In the genomic region with DNA sequence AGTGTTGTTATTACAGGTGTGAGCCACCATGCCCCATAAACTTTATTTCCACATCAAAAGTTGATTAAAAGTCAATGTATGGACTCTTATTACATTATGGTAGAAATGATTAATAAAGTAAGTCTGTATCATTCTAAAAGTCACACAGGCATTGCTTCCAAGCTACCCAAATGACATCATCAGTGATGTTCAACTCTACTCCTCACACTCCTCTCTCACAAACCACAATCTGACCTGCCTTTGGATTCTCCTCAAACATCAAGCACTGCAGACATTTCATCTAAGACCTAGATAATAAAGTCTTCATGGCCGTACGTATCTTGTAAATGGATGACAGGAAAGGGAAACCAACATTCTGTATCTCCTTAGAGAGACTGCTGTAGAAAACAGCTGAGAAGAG, we compare ENCODE assay signal across 16 cellular contexts.
DNase-seq lines count a peak whose midpoint lies in the region; ATAC-seq, FAIRE-seq and TF ChIP-seq lines count a peak whose summit lies in the region.
"Had no signal": no experiment of that assay in that cellular context is flagged by ENCODE, and none has a peak within 500 bp of the region (broad histone marks: within the 10 kb centered on the region; RNA-seq: fewer than 3 reads in every experiment).

No MANE protein-coding gene starts in this region.

- in situ Hi-C loops in HepG2 (cut with HindIII; ENCODE audit: extremely low pct_ligation_motif_present, low pct_unique_long_range_greater_than_20kb): no loop called here

- BruUV-seq in HepG2 (replicated peaks; lab: Mats Ljungman, UMichigan): no TSS peak

- no peak for ATAC-seq in HepG2
- ATAC-seq in right lobe of liver: no peak
- no peak for ATAC-seq in GM21528 (IDR thresholded peaks at IDR 0.05; ENCODE audit: low FRiP score, unreplicated experiment)
- ATAC-seq: CD8-positive, alpha-beta T cell; GM23338 had no signal

- H3K9me3 ChIP-seq in HepG2 (ENCODE audit: low read length): no peaks in the 10 kb centered on the region
- H3K9me3 ChIP-seq in right lobe of liver: no peaks in the 10 kb centered on the region
- no peaks in the 10 kb centered on the region for H3K9me3 ChIP-seq in HEK293 (ENCODE audit: control insufficient read depth, insufficient read depth, low read depth, low read length)
- H3K9me3 ChIP-seq: BLaER1 treated with 17β-estradiol and CSF1 and Interleukin-3, amounts not matched to agents 10 nM and 100 nM had no signal

- H4K20me1 ChIP-seq in HepG2 (ENCODE audit: insufficient read depth, low read length): 0 out of 2 replicates have a peak, but pooled peaks cover 2% of the 10 kb centered on the region

- 100% methylated on average over 2 of the region's 2 CpGs for WGBS in HepG2 (ENCODE audit: low lambda C conversion rate)
- WGBS in right lobe of liver (ENCODE audit: insufficient coverage, low coverage, low lambda C conversion rate, missing lambda C conversion rate): 90% methylated on average over 2 of the region's 2 CpGs

- no peak overlapping the region for H3K4me2 ChIP-seq in HepG2 (ENCODE audit: low read depth, low read length)
- H3K4me2 ChIP-seq: BLaER1 treated with 17β-estradiol and CSF1 and Interleukin-3, amounts not matched to agents 10 nM and 100 nM; GM23338 had no signal

- TF ChIP-seq RAD21 in HepG2 (CRISPR knock-in tag; IDR thresholded peaks at IDR 0.05): no peak

- H3K4me1 ChIP-seq in HepG2 (ENCODE audit: insufficient read depth, low read length): no peaks in the 10 kb centered on the region
- H3K4me1 ChIP-seq in right lobe of liver: no peaks in the 10 kb centered on the region
- no peaks in the 10 kb centered on the region for H3K4me1 ChIP-seq in HEK293 (ENCODE audit: control insufficient read depth, insufficient read depth, low read length)

- H3K4me3 ChIP-seq in HepG2 (replicated peaks in 1 of 3; ENCODE audit: insufficient read depth in 1 of 3, low read depth in 2 of 3, low read length in 3 of 3): no peak overlapping the region
- H3K4me3 ChIP-seq in right lobe of liver: no peak overlapping the region
- H3K4me3 ChIP-seq in HEK293 (ENCODE audit: low read depth, low read length): no peak overlapping the region
- no peak overlapping the region for H3K4me3 ChIP-seq in choroid plexus epithelial cell (ENCODE audit: low read depth, low read length)
- H3K4me3 ChIP-seq: BLaER1 treated with 17β-estradiol and CSF1 and Interleukin-3, amounts not matched to agents 10 nM and 100 nM; GM23338 had no signal

- H3K9ac ChIP-seq in HepG2 (ENCODE audit: insufficient read depth, low read depth, low read length): no peak overlapping the region
- H3K9ac ChIP-seq: BLaER1 treated with 17β-estradiol and CSF1 and Interleukin-3, amounts not matched to agents 10 nM and 100 nM had no signal

- TF ChIP-seq POLR2A in HepG2 (IDR thresholded peaks at IDR 0.05; ENCODE audit: insufficient read depth in 1 of 2, low read depth in 2 of 2, low read length in 2 of 2) (no peak), right lobe of liver (IDR thresholded peaks at IDR 0.05) (no peak)

- CTCF ChIA-PET in HepG2 (lab: Yijun Ruan, JAX; ENCODE audit: low intra/inter-chr PET ratio, low total read pairs) (no interaction called here), HEK293 (lab: Yijun Ruan, JAX) (no interaction called here)

- H3K27me3 ChIP-seq in HepG2 (ENCODE audit: control insufficient read depth in 1 of 2, insufficient read depth in 2 of 2, low read length in 2 of 2): no peaks in the 10 kb centered on the region
- H3K27me3 ChIP-seq in right lobe of liver: no peaks in the 10 kb centered on the region
- H3K27me3 ChIP-seq: BLaER1 treated with 17β-estradiol and CSF1 and Interleukin-3, amounts not matched to agents 10 nM and 100 nM had no signal

- POLR2A ChIA-PET in HepG2 (lab: Yijun Ruan, JAX): no interaction called here
- POLR2A ChIA-PET in HEK293 (lab: Yijun Ruan, JAX): no interaction called here

- H3K36me3 ChIP-seq in HepG2 (replicated peaks in 1 of 2; ENCODE audit: control insufficient read depth in 1 of 2, insufficient read depth in 2 of 2, low read length in 2 of 2) (peaks cover 18 to 70% of the 10 kb centered on the region in 2 experiments), right lobe of liver (peaks cover 0 to 49% (median 14%) of the 10 kb centered on the region in 4 donors), HEK293 (ENCODE audit: control insufficient read depth in 2 of 2, insufficient read depth in 1 of 2, low read length in 2 of 2) (peaks cover 26 to 85% of the 10 kb centered on the region in 2 experiments)

- TF ChIP-seq CTCF in HepG2 (CRISPR knock-in tag; IDR thresholded peaks at IDR 0.05): no peak
- no peak for TF ChIP-seq CTCF in right lobe of liver (IDR thresholded peaks at IDR 0.05)
- no peak for TF ChIP-seq CTCF in HEK293 (tag by site-specific recombination; IDR thresholded peaks at IDR 0.05)
- TF ChIP-seq CTCF in choroid plexus epithelial cell (conservative IDR thresholded peaks at IDR 0.05; ENCODE audit: low read depth, low read length): no peak

- intact Hi-C loops in HepG2 (cut with micrococcal nuclease; ENCODE audit: unreplicated experiment): no loop called here
- intact Hi-C loops in right lobe of liver (cut with DNase I): no loop called here
- intact Hi-C loops in posterior cingulate gyrus (cut with DNase I): no loop called here

- FAIRE-seq in HepG2 (lab: Jason Lieb, UNC): no peak
- FAIRE-seq: H54, HTR-8/SVneo had no signal

- no peaks in the 10 kb centered on the region for H3K79me2 ChIP-seq in HepG2 (ENCODE audit: insufficient read depth, low read length)

- no peak overlapping the region for H2AFZ ChIP-seq in HepG2 (ENCODE audit: low read length)
- H2AFZ ChIP-seq: GM23338 had no signal

- no peak for TF ChIP-seq EP300 in HepG2 (IDR thresholded peaks at IDR 0.05; ENCODE audit: low read depth in 2 of 2, low read length in 2 of 2)
- no peak for TF ChIP-seq EP300 in HepG2 (CRISPR knock-in tag; IDR thresholded peaks at IDR 0.05; ENCODE audit: borderline replicate concordance)

- no peak for DNase-seq in HepG2 (ENCODE audit: low spot score)
- DNase-seq in right lobe of liver: no peak
- DNase-seq in choroid plexus epithelial cell (ENCODE audit: low read depth): peak; percentile 25
- no peak for DNase-seq in posterior cingulate gyrus
- DNase-seq: Calu3; CD8-positive, alpha-beta T cell; DMS79 treated with DMSO at 0.1 percent for 48 hours; GF-D8; HCEC 1CT; HFFc6 had no signal

- H3K27ac ChIP-seq in HepG2 (ENCODE audit: extremely low read length, insufficient read depth, low read length) (no peak overlapping the region), right lobe of liver (no peak overlapping the region), HEK293 (ENCODE audit: extremely low read depth, low read depth, low read length) (no peak overlapping the region)
- H3K27ac ChIP-seq: BLaER1 treated with 17β-estradiol and CSF1 and Interleukin-3, amounts not matched to agents 10 nM and 100 nM had no signal

TF ChIP-seq in HepG2, 621 proteins besides CTCF, POLR2A, EP300 and RAD21:
- TF ChIP-seq ATF7 (IDR thresholded peaks at IDR 0.05): peak; percentile 69
- no peak for TF ChIP-seq ATF7 (CRISPR knock-in tag; IDR thresholded peaks at IDR 0.05)
- TF ChIP-seq MEIS1 (CRISPR knock-in tag; IDR thresholded peaks at IDR 0.05; ENCODE audit: borderline replicate concordance): no peak
TF ChIP-seq in HepG2: peak in this region for 1.

TF ChIP-seq in HEK293, 187 proteins besides CTCF, POLR2A, EP300 and RAD21:
- TF ChIP-seq ZNF777 (tag by site-specific recombination; IDR thresholded peaks at IDR 0.05; ENCODE audit: borderline replicate concordance) (no peak), ZNF514 (tag by site-specific recombination; IDR thresholded peaks at IDR 0.05) (no peak)
- TF ChIP-seq, protein P1, sequence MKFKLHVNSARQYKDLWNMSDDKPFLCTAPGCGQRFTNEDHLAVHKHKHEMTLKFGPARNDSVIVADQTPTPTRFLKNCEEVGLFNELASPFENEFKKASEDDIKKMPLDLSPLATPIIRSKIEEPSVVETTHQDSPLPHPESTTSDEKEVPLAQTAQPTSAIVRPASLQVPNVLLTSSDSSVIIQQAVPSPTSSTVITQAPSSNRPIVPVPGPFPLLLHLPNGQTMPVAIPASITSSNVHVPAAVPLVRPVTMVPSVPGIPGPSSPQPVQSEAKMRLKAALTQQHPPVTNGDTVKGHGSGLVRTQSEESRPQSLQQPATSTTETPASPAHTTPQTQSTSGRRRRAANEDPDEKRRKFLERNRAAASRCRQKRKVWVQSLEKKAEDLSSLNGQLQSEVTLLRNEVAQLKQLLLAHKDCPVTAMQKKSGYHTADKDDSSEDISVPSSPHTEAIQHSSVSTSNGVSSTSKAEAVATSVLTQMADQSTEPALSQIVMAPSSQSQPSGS (tag by site-specific recombination; IDR thresholded peaks at IDR 0.05; ENCODE audit: low read depth): peak; percentile 36; the same call in 1 of the 2 replicates
